Comparison of ENCODE assay signal across 24 cellular contexts in genomic region chr13:43981091-43981490, GRCh38.
DNase-seq lines count a peak whose midpoint lies in the region; ATAC-seq, FAIRE-seq and TF ChIP-seq lines count a peak whose summit lies in the region.
"Had no signal": no experiment of that assay in that cellular context is flagged by ENCODE, and none has a peak within 500 bp of the region (broad histone marks: within the 10 kb centered on the region; RNA-seq: fewer than 3 reads in every experiment).

No MANE protein-coding gene starts in this region.

- TF ChIP-seq POLR2A in HepG2 (IDR thresholded peaks at IDR 0.05; ENCODE audit: insufficient read depth in 1 of 2, low read depth in 2 of 2, low read length in 2 of 2) (no peak), right lobe of liver (IDR thresholded peaks at IDR 0.05) (no peak), stomach (IDR thresholded peaks at IDR 0.05) (no peak)

- no peaks in the 10 kb centered on the region for H4K20me1 ChIP-seq in HepG2 (ENCODE audit: insufficient read depth, low read length)

- H3K4me1 ChIP-seq in HepG2 (ENCODE audit: insufficient read depth, low read length) (no peaks in the 10 kb centered on the region), right lobe of liver (peaks cover 0 to 10% (median 0%) of the 10 kb centered on the region in 4 donors), NT2/D1 (ENCODE audit: insufficient read depth, insufficient read length) (no peaks in the 10 kb centered on the region), stomach (no peaks in the 10 kb centered on the region)
- H3K4me1 ChIP-seq: suprapubic skin had no signal

- ATAC-seq in HepG2 (peak; percentile 68), right lobe of liver (no peak), GM21717 (IDR thresholded peaks at IDR 0.05; ENCODE audit: unreplicated experiment) (no peak)
- ATAC-seq: mucosa of descending colon, PC-3, T-helper 17 cell had no signal

- no peak overlapping the region for H3K4me2 ChIP-seq in HepG2 (ENCODE audit: low read depth, low read length)

- H3K9ac ChIP-seq in HepG2 (ENCODE audit: insufficient read depth, low read depth, low read length) (no peak overlapping the region), NT2/D1 (ENCODE audit: insufficient read length, low read depth) (no peak overlapping the region)

- H3K4me3 Mint-ChIP-seq in glutamatergic neuron (ENCODE audit: unreplicated experiment) (no peak overlapping the region), osteocyte (ENCODE audit: unreplicated experiment) (no peak overlapping the region)
- H3K4me3 Mint-ChIP-seq: CD4-positive, alpha-beta memory T cell; T-helper 17 cell had no signal

- H3K27ac ChIP-seq in HepG2 (ENCODE audit: extremely low read length, insufficient read depth, low read length), result no peak overlapping the region
- no peak overlapping the region for H3K27ac ChIP-seq in right lobe of liver
- no peak overlapping the region for H3K27ac ChIP-seq in stomach
- H3K27ac ChIP-seq: cardiac muscle cell, neutrophil, right atrium auricular region, suprapubic skin had no signal

- H3K27ac Mint-ChIP-seq in glutamatergic neuron (ENCODE audit: unreplicated experiment), result no peak overlapping the region
- no peak overlapping the region for H3K27ac Mint-ChIP-seq in osteocyte (ENCODE audit: unreplicated experiment)
- H3K27ac Mint-ChIP-seq: CD4-positive, alpha-beta memory T cell; T-helper 17 cell had no signal

- no peak overlapping the region for H2AFZ ChIP-seq in HepG2 (ENCODE audit: low read length)

- WGBS in HepG2 (ENCODE audit: low lambda C conversion rate), result 41% methylated on average over 5 of the region's 5 CpGs
- WGBS in right lobe of liver (ENCODE audit: insufficient coverage, low coverage, low lambda C conversion rate, missing lambda C conversion rate), result 100% methylated on average over 2 of the region's 5 CpGs
- WGBS in stomach, 5 donors, result 86 to 96% (median 91%) methylated on average over 5 of the region's 5 CpGs

- no peak overlapping the region for H3K4me3 ChIP-seq in HepG2 (replicated peaks in 1 of 3; ENCODE audit: insufficient read depth in 1 of 3, low read depth in 2 of 3, low read length in 3 of 3)
- no peak overlapping the region for H3K4me3 ChIP-seq in right lobe of liver
- H3K4me3 ChIP-seq in NT2/D1 (ENCODE audit: insufficient read length, low read depth), result no peak overlapping the region
- no peak overlapping the region for H3K4me3 ChIP-seq in stomach
- H3K4me3 ChIP-seq: cardiac muscle cell, mucosa of descending colon, right atrium auricular region, suprapubic skin had no signal

- BruUV-seq in HepG2 (replicated peaks; lab: Mats Ljungman, UMichigan), result no TSS peak

- no peak for TF ChIP-seq EP300 in HepG2 (IDR thresholded peaks at IDR 0.05; ENCODE audit: low read depth in 2 of 2, low read length in 2 of 2)
- TF ChIP-seq EP300 in HepG2 (CRISPR knock-in tag; IDR thresholded peaks at IDR 0.05; ENCODE audit: borderline replicate concordance), result no peak
- TF ChIP-seq EP300 in stomach (IDR thresholded peaks at IDR 0.05), result no peak

- in situ Hi-C loops in HepG2 (cut with HindIII; ENCODE audit: extremely low pct_ligation_motif_present, low pct_unique_long_range_greater_than_20kb), result no loop called here

- intact Hi-C loops in HepG2 (cut with micrococcal nuclease; ENCODE audit: unreplicated experiment) (loop anchor here (1.0 kb wide), 1 partner anchor 76 kb away; no protein-coding TSS in a partner anchor), right lobe of liver (cut with DNase I) (no loop called here), stomach (cut with DNase I; ENCODE audit: low total_unique reads) (no loop called here)

- H3K4me1 Mint-ChIP-seq in glutamatergic neuron (ENCODE audit: low read depth, unreplicated experiment), result peaks cover 12% of the 10 kb centered on the region
- H3K4me1 Mint-ChIP-seq in osteocyte (ENCODE audit: unreplicated experiment), result peaks cover 14% of the 10 kb centered on the region
- H3K4me1 Mint-ChIP-seq: CD4-positive, alpha-beta memory T cell had no signal

- H3K36me3 Mint-ChIP-seq in glutamatergic neuron (ENCODE audit: unreplicated experiment) (peaks cover 5% of the 10 kb centered on the region), osteocyte (ENCODE audit: unreplicated experiment) (peaks cover 2% of the 10 kb centered on the region)
- H3K36me3 Mint-ChIP-seq: CD4-positive, alpha-beta memory T cell had no signal

- H3K9me3 ChIP-seq in HepG2 (ENCODE audit: low read length) (no peaks in the 10 kb centered on the region), right lobe of liver (no peaks in the 10 kb centered on the region), NT2/D1 (ENCODE audit: insufficient read depth, low read length) (0 out of 2 replicates have a peak, but pooled peaks cover 16% of the 10 kb centered on the region), stomach (no peaks in the 10 kb centered on the region)
- H3K9me3 ChIP-seq: mucosa of descending colon, neutrophil, right atrium auricular region, suprapubic skin had no signal

- CTCF ChIA-PET in HepG2 (lab: Yijun Ruan, JAX; ENCODE audit: low intra/inter-chr PET ratio, low total read pairs), result no interaction called here

- no peak for TF ChIP-seq CTCF in HepG2 (CRISPR knock-in tag; IDR thresholded peaks at IDR 0.05)
- no peak for TF ChIP-seq CTCF in right lobe of liver (IDR thresholded peaks at IDR 0.05)
- TF ChIP-seq CTCF in glutamatergic neuron (IDR thresholded peaks at IDR 0.05; ENCODE audit: partially characterized antibody, unreplicated experiment), result peak; percentile 37
- TF ChIP-seq CTCF in stomach (IDR thresholded peaks at IDR 0.05), result no peak
- TF ChIP-seq CTCF in osteocyte (IDR thresholded peaks at IDR 0.05), result no peak

- H3K27me3 Mint-ChIP-seq in glutamatergic neuron (ENCODE audit: unreplicated experiment) (peaks cover 4% of the 10 kb centered on the region), osteocyte (ENCODE audit: unreplicated experiment) (peaks cover 10% of the 10 kb centered on the region)

- H3K9me3 Mint-ChIP-seq in glutamatergic neuron (ENCODE audit: unreplicated experiment) (peaks cover 2% of the 10 kb centered on the region), osteocyte (ENCODE audit: unreplicated experiment) (no peaks in the 10 kb centered on the region)

- POLR2A ChIA-PET in HepG2 (lab: Yijun Ruan, JAX), result no interaction called here

- DNase-seq in HepG2 (ENCODE audit: low spot score), result peak; percentile 2
- DNase-seq in right lobe of liver, result no peak
- peak; percentile 15 for DNase-seq in NT2/D1 (ENCODE audit: low read depth, low spot score)
- peak; percentile 31 for DNase-seq in glutamatergic neuron
- DNase-seq in midbrain (lab: John Stamatoyannopoulos, UW), result no peak
- no peak for DNase-seq in stomach
- DNase-seq in osteocyte (ENCODE audit: extremely low spot score, unreplicated experiment), result no peak
- DNase-seq: activated CD4-positive, alpha-beta T cell treated with anti-CD3 and anti-CD28 coated beads, Interleukin-2, amount 50 U/mL, for 48 hours; activated T-cell treated with anti-CD3 and anti-CD28 coated beads for 4 hours; amniotic stem cell; CD4-positive, alpha-beta memory T cell; dermis blood vessel endothelial cell; DMS79 treated with DMSO at 0.1 percent for 48 hours; foreskin fibroblast; mucosa of descending colon; NCI-H1694; PC-3; T-helper 17 cell had no signal

- H3K27me3 ChIP-seq in HepG2 (ENCODE audit: control insufficient read depth in 1 of 2, insufficient read depth in 2 of 2, low read length in 2 of 2) (no peaks in the 10 kb centered on the region), right lobe of liver (no peaks in the 10 kb centered on the region), NT2/D1 (ENCODE audit: insufficient read depth, insufficient read length) (no peaks in the 10 kb centered on the region), stomach (no peaks in the 10 kb centered on the region)
- H3K27me3 ChIP-seq: cardiac muscle cell, neutrophil, right atrium auricular region had no signal

- no peak for FAIRE-seq in HepG2 (lab: Jason Lieb, UNC)
- FAIRE-seq: HTR-8/SVneo had no signal

- TF ChIP-seq RAD21 in HepG2 (CRISPR knock-in tag; IDR thresholded peaks at IDR 0.05), result no peak

- no peaks in the 10 kb centered on the region for H3K79me2 ChIP-seq in HepG2 (ENCODE audit: insufficient read depth, low read length)

- no peaks in the 10 kb centered on the region for H3K36me3 ChIP-seq in HepG2 (replicated peaks in 1 of 2; ENCODE audit: control insufficient read depth in 1 of 2, insufficient read depth in 2 of 2, low read length in 2 of 2)
- H3K36me3 ChIP-seq in right lobe of liver, result no peaks in the 10 kb centered on the region
- no peaks in the 10 kb centered on the region for H3K36me3 ChIP-seq in NT2/D1 (ENCODE audit: insufficient read depth, insufficient read length, low read length)
- H3K36me3 ChIP-seq in stomach, result no peaks in the 10 kb centered on the region
- H3K36me3 ChIP-seq: cardiac muscle cell, neutrophil, right atrium auricular region, suprapubic skin had no signal

TF ChIP-seq in HepG2, 621 proteins besides CTCF, POLR2A, EP300 and RAD21:
- TF ChIP-seq HNRNPLL (IDR thresholded peaks at IDR 0.05; ENCODE audit: low read depth, low read length, poor library complexity, severe bottlenecking) (no peak), FOSL2 (CRISPR knock-in tag; IDR thresholded peaks at IDR 0.05) (peak; percentile 37; the same call in 1 of the 2 replicates)

Comparison
In these comparisons a context has a peak if more than half of its experiments do, and no peak if none do; other contexts are left out.
1. DNase-seq: peak in HepG2 (single experiment), NT2/D1 (single experiment) and glutamatergic neuron (single experiment); none in right lobe of liver (0 of 3), midbrain (single experiment), stomach (single experiment) and osteocyte (single experiment).